ENCODE assay signal across 1 cellular context in the genomic region with DNA sequence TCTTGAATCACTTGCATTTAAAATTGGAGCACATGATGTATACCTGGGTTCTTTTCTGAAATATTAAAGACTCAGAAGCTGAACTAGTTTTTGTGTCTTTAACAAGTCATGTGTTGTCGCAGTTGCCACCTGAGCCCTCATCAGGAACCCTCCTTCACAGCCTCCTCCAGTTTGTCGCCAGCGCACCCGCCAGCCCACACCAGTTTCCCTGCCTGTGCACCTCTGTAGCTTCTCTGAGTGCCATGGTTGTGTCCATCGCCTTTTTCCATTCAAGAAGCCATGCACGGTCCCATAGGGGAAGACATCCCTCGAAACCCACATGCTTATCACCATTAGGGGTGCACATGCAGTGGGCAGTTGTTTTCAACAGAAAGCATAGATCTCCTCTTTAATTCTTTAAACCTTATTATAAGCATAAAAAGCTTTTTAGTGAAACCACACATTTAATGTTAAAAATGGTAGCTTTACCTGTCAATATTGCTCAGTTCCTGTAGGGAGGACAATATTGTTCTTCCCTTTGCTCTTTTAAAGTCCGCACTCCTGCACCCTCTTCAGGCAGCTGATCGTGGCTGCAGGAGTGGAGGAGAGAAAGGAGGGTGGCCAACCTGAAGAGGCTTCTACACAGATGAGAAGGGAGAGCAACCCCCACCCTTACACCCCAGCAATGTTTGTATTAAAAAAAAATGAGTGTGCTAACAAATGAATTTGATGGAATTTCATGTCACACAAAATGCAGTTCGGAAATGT.
TF ChIP-seq lines count a peak whose summit lies in the region.

No MANE protein-coding gene starts in this region.

TF ChIP-seq in WTC11, 78 proteins besides CTCF, POLR2A, EP300 and RAD21 (continued from another document):
- TF ChIP-seq, protein P1, sequence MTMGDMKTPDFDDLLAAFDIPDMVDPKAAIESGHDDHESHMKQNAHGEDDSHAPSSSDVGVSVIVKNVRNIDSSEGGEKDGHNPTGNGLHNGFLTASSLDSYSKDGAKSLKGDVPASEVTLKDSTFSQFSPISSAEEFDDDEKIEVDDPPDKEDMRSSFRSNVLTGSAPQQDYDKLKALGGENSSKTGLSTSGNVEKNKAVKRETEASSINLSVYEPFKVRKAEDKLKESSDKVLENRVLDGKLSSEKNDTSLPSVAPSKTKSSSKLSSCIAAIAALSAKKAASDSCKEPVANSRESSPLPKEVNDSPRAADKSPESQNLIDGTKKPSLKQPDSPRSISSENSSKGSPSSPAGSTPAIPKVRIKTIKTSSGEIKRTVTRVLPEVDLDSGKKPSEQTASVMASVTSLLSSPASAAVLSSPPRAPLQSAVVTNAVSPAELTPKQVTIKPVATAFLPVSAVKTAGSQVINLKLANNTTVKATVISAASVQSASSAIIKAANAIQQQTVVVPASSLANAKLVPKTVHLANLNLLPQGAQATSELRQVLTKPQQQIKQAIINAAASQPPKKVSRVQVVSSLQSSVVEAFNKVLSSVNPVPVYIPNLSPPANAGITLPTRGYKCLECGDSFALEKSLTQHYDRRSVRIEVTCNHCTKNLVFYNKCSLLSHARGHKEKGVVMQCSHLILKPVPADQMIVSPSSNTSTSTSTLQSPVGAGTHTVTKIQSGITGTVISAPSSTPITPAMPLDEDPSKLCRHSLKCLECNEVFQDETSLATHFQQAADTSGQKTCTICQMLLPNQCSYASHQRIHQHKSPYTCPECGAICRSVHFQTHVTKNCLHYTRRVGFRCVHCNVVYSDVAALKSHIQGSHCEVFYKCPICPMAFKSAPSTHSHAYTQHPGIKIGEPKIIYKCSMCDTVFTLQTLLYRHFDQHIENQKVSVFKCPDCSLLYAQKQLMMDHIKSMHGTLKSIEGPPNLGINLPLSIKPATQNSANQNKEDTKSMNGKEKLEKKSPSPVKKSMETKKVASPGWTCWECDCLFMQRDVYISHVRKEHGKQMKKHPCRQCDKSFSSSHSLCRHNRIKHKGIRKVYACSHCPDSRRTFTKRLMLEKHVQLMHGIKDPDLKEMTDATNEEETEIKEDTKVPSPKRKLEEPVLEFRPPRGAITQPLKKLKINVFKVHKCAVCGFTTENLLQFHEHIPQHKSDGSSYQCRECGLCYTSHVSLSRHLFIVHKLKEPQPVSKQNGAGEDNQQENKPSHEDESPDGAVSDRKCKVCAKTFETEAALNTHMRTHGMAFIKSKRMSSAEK (CRISPR knock-in tag; IDR thresholded peaks at IDR 0.05; ENCODE audit: borderline replicate concordance): no peak
- no peak for TF ChIP-seq ZNF121 (CRISPR knock-in tag; IDR thresholded peaks at IDR 0.05)
- TF ChIP-seq ZNF138 (CRISPR knock-in tag; conservative IDR thresholded peaks at IDR 0.05): no peak
- TF ChIP-seq OVOL2 (CRISPR knock-in tag; IDR thresholded peaks at IDR 0.05; ENCODE audit: borderline replicate concordance): no peak
- no peak for TF ChIP-seq EMX1 (CRISPR knock-in tag; IDR thresholded peaks at IDR 0.05)
- TF ChIP-seq, protein P2, sequence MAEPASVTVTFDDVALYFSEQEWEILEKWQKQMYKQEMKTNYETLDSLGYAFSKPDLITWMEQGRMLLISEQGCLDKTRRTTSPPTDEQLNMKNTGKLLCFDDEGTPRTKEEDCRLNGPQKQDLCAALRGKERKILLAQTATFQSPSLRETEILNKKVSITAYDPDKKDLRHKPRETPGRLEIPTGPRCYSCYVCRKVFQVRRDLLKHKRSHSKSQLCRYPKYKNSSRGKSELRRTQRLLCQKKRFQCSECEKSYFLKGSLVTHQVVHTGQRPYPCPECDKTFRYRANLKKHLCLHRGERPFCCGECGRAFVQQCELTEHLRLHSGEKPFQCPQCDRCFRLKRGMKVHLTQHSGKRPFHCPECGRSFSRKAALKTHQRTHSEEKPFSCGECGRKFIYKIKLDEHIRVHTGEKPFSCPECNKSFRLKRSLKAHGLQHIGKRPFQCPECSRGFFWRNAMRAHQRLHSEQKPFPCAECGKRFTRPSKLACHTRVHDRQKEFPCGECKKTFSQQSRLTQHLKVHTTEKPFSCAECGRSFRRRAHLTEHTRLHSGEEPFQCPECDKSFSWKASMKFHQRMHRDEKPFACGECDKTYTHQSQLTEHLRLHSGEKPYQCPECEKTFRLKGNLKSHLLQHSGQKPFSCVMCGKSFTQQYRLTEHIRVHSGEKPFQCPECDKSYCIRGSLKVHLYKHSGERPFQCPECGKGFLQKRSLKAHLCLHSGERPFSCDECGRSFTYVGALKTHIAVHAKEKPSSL (CRISPR knock-in tag; conservative IDR thresholded peaks at IDR 0.05): no peak
- no peak for TF ChIP-seq RORB (CRISPR knock-in tag; IDR thresholded peaks at IDR 0.05)
- TF ChIP-seq MXD4 (CRISPR knock-in tag; IDR thresholded peaks at IDR 0.05; ENCODE audit: borderline replicate concordance): no peak
- TF ChIP-seq, protein P3, sequence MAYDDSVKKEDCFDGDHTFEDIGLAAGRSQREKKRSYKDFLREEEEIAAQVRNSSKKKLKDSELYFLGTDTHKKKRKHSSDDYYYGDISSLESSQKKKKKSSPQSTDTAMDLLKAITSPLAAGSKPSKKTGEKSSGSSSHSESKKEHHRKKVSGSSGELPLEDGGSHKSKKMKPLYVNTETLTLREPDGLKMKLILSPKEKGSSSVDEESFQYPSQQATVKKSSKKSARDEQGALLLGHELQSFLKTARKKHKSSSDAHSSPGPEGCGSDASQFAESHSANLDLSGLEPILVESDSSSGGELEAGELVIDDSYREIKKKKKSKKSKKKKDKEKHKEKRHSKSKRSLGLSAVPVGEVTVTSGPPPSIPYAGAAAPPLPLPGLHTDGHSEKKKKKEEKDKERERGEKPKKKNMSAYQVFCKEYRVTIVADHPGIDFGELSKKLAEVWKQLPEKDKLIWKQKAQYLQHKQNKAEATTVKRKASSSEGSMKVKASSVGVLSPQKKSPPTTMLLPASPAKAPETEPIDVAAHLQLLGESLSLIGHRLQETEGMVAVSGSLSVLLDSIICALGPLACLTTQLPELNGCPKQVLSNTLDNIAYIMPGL (CRISPR knock-in tag; IDR thresholded peaks at IDR 0.05): no peak
